ENCODE assay signal across 1 cellular context in genomic region chr19:660793-661426, GRCh38.
TF ChIP-seq lines count a peak whose summit lies in the region.

No MANE protein-coding gene starts in this region.

TF ChIP-seq in HepG2, 621 proteins besides CTCF, POLR2A, EP300 and RAD21 (continued from another document):
- peak; percentile 77 for TF ChIP-seq HDAC1 (CRISPR knock-in tag; IDR thresholded peaks at IDR 0.05)
- no peak for TF ChIP-seq ZNF703 (CRISPR knock-in tag; IDR thresholded peaks at IDR 0.05; ENCODE audit: borderline replicate concordance)
- TF ChIP-seq ZHX1 (CRISPR knock-in tag; IDR thresholded peaks at IDR 0.05; ENCODE audit: low read depth): peak; percentile 77
- peak; percentile 92; the same call in 1 of the 2 replicates for TF ChIP-seq ZNF788 (CRISPR knock-in tag; IDR thresholded peaks at IDR 0.05; ENCODE audit: borderline replicate concordance)
TF ChIP-seq in HepG2: peak in this region for 275.
